Comparison of ENCODE assay signal across 8 cellular contexts in genomic region chr19:4375620-4376228, GRCh38. TPM values are rescaled to one million over a fixed set of nuclear protein-coding genes. Genes with fewer than 3 reads are reported as not detected.
DNase-seq lines count a peak whose midpoint lies in the region; TF ChIP-seq lines count a peak whose summit lies in the region.

No MANE protein-coding gene starts in this region.

- H3K27ac ChIP-seq in DOHH2 (ENCODE audit: low read depth, low read length) (peak overlapping the region; percentile 17; the same call in 1 of the 2 replicates), osteoblast (ENCODE audit: low read depth, low read length) (peak overlapping the region; percentile 90)

- H3F3A ChIP-seq in DOHH2 (ENCODE audit: control insufficient read depth, insufficient read depth) = peaks cover 5% of the 10 kb centered on the region

- peak overlapping the region; percentile 67 for H3K4me2 ChIP-seq in DOHH2 (ENCODE audit: low read length)
- H3K4me2 ChIP-seq in osteoblast (ENCODE audit: insufficient read depth, low read length) = peak overlapping the region; percentile 40

- H3K36me3 ChIP-seq in DOHH2 (ENCODE audit: control insufficient read depth, low read length) (peaks cover 9% of the 10 kb centered on the region), osteoblast (ENCODE audit: insufficient read depth, low read length) (no peaks in the 10 kb centered on the region)

- H3K9me2 ChIP-seq in DOHH2 (replicated peaks; ENCODE audit: control insufficient read depth, low read length) = no peaks in the 10 kb centered on the region

- peaks cover 97% of the 10 kb centered on the region for H3K79me2 ChIP-seq in DOHH2 (ENCODE audit: control insufficient read depth, low read length)
- peaks cover 93% of the 10 kb centered on the region for H3K79me2 ChIP-seq in osteoblast (ENCODE audit: insufficient read depth, low read length)

- no peak overlapping the region for H2AFZ ChIP-seq in osteoblast (ENCODE audit: low read length)

- peak overlapping the region; percentile 57 for H3K4me3 ChIP-seq in DOHH2 (ENCODE audit: low read length)
- H3K4me3 ChIP-seq in osteoblast (ENCODE audit: insufficient read depth, low read length) = no peak overlapping the region

- TF ChIP-seq POLR2A in erythroblast (IDR thresholded peaks at IDR 0.05; ENCODE audit: low read length) = peak; percentile 89

- TF ChIP-seq CTCF in DOHH2 (IDR thresholded peaks at IDR 0.05; ENCODE audit: low read depth, low read length, poor library complexity, severe bottlenecking) = peak; percentile 65
- TF ChIP-seq CTCF in osteoblast (IDR thresholded peaks at IDR 0.05; ENCODE audit: extremely low read depth, low read depth, low read length) = peak; percentile 62

- DNase-seq in H4 (ENCODE audit: low spot score) (peak; percentile 79), RPMI7951 (ENCODE audit: low read depth) (peak; percentile 82), erythroblast (lab: John Stamatoyannopoulos, UW) (peak; percentile 97 to 99), osteoblast (ENCODE audit: insufficient read length, low spot score, missing footprints) (peak; percentile 93), amniotic stem cell (lab: John Stamatoyannopoulos, UW) (no peak), SKM-1 treated with dmso at 0.1 percent for 144 hours (lab: John Stamatoyannopoulos, UW; ENCODE audit: unreplicated experiment) (no peak)
- no peak for DNase-seq in activated effector memory CD4-positive, alpha-beta T cell treated with Interleukin-2 at 50 U/mL for 16 hours

- H4K20me1 ChIP-seq in DOHH2 (ENCODE audit: control insufficient read depth, insufficient read depth, low read depth, low read length) = peaks cover 41% of the 10 kb centered on the region
- H4K20me1 ChIP-seq in osteoblast (ENCODE audit: insufficient read depth, low read length) = peaks cover 84% of the 10 kb centered on the region

- H3K4me1 ChIP-seq in DOHH2 (ENCODE audit: control insufficient read depth, low read length) (peaks cover 72% of the 10 kb centered on the region), osteoblast (ENCODE audit: insufficient read depth, low read length) (peaks cover 64% of the 10 kb centered on the region)

- H3K9me3 ChIP-seq in DOHH2 (ENCODE audit: control insufficient read depth, insufficient read depth, low read length) (no peaks in the 10 kb centered on the region), osteoblast (ENCODE audit: low read depth, low read length) (no peaks in the 10 kb centered on the region)

- H3K27me3 ChIP-seq in DOHH2 (ENCODE audit: control insufficient read depth, low read length) (no peaks in the 10 kb centered on the region), osteoblast (ENCODE audit: insufficient read depth, low read length) (no peaks in the 10 kb centered on the region)

RNA-seq across cellular contexts. Expression of gene SH3GL1, which starts 24.6 kb away (rescaled TPM):
- total RNA-seq in H4 (2014; rRNA removed; shearing (Covaris generic)) = 34.1 TPM in 2 replicates
- total RNA-seq in RPMI7951 (2014; rRNA removed; shearing (Covaris generic)) = 83.2 and 84.3 TPM in 2 replicates
- 83.2 and 84.9 TPM in 2 replicates for total RNA-seq in osteoblast

RNA-seq across cellular contexts. Expression of gene CHAF1A, which starts 26.7 kb away (rescaled TPM):
- 18.6 and 19.0 TPM in 2 replicates for total RNA-seq in H4 (2014; rRNA removed; shearing (Covaris generic))
- 12.9 and 16.8 TPM in 2 replicates for total RNA-seq in RPMI7951 (2014; rRNA removed; shearing (Covaris generic))
- total RNA-seq in osteoblast = 3.6 and 5.6 TPM in 2 replicates

RNA-seq across cellular contexts. Expression of gene MPND, which starts 32.4 kb away (rescaled TPM):
- total RNA-seq in H4 (2014; rRNA removed; shearing (Covaris generic)) = 1.7 and 2.9 TPM in 2 replicates
- total RNA-seq in RPMI7951 (2014; rRNA removed; shearing (Covaris generic)) = 4.0 and 4.8 TPM in 2 replicates
- total RNA-seq in osteoblast = 6.8 and 6.9 TPM in 2 replicates

RNA-seq across cellular contexts. Expression of gene STAP2, which starts 37.1 kb away (rescaled TPM):
- total RNA-seq in H4 (2014; rRNA removed; shearing (Covaris generic)) = 0.19 and 0.78 TPM in 2 replicates
- 30.2 and 38.4 TPM in 2 replicates for total RNA-seq in RPMI7951 (2014; rRNA removed; shearing (Covaris generic))
- total RNA-seq in osteoblast = 2.4 and 2.5 TPM in 2 replicates

Comparison
In these comparisons a context has a peak if more than half of its experiments do, and no peak if none do; other contexts are left out.
1. DNase-seq: peak in H4 (single experiment), RPMI7951 (single experiment), erythroblast (2 of 2) and osteoblast (single experiment); none in amniotic stem cell (single experiment), SKM-1 treated with dmso at 0.1 percent for 144 hours (single experiment) and activated effector memory CD4-positive, alpha-beta T cell treated with Interleukin-2 at 50 U/mL for 16 hours (single experiment).